Comparison of ENCODE assay signal across 30 cellular contexts in genomic region chr13:67916650-67917049, GRCh38.
"Had no signal": no experiment of that assay in that cellular context is flagged by ENCODE, and none has a peak within 500 bp of the region (broad histone marks: within the 10 kb centered on the region; RNA-seq: fewer than 3 reads in every experiment).

No MANE protein-coding gene starts in this region.

- ATAC-seq: activated T-cell treated with anti-CD3 and anti-CD28 coated beads, Interleukin-2, amount 50 U/mL, for 4 hours; activated T-helper 17 cell treated with anti-CD3 and anti-CD28 coated beads, Interleukin-2, amount 50 U/mL, for 72 hours; effector memory CD8-positive, alpha-beta T cell; gastroesophageal sphincter; heart right ventricle; WTC11 had no signal

- DNase-seq: activated CD4-positive, alpha-beta memory T cell treated with anti-CD3 and anti-CD28 coated beads, Interleukin-2, amount 10 ng/mL, durations not matched to agents 7 days and 5 days; activated CD4-positive, alpha-beta T cell treated with anti-CD3 and anti-CD28 coated beads for 1 hour; activated CD4-positive, alpha-beta T cell treated with anti-CD3 and anti-CD28 coated beads for 4 hours; activated CD4-positive, alpha-beta T cell treated with anti-CD3 and anti-CD28 coated beads, Interleukin-2, amount 10 ng/mL, durations not matched to agents 7 days and 5 days; activated CD4-positive, alpha-beta T cell treated with anti-CD3 and anti-CD28 coated beads, Interleukin-2, amount 50 U/mL, for 4 hours; activated CD8-positive, alpha-beta memory T cell treated with anti-CD3 and anti-CD28 coated beads, Interleukin-2, amount 50 U/mL, for 48 hours; activated effector memory CD4-positive, alpha-beta T cell treated with Interleukin-2 at 50 U/mL for 16 hours; activated gamma-delta T cell treated with Interleukin-2 at 50 U/mL for 16 hours; activated naive CD4-positive, alpha-beta T cell treated with anti-CD3 and anti-CD28 coated beads, Interleukin-2, amount 50 U/mL, for 16 hours; activated naive CD4-positive, alpha-beta T cell treated with Interleukin-2 at 50 U/mL for 16 hours; activated T-cell treated with anti-CD3 and anti-CD28 coated beads, Interleukin-2, amount 50 U/mL, for 4 hours; amniotic stem cell; anterior cingulate cortex; brain microvascular endothelial cell; cortex of kidney; dermis blood vessel endothelial cell; effector CD4-positive, alpha-beta T cell; effector memory CD8-positive, alpha-beta T cell; esophagus squamous epithelium; foreskin melanocyte; heart right ventricle; T-helper 2 cell had no signal

- H3K4me3 ChIP-seq: esophagus squamous epithelium, gastroesophageal sphincter, heart right ventricle had no signal

- FAIRE-seq: astrocyte, bronchial epithelial cell, TTC549 had no signal

- H3K36me3 ChIP-seq: brain microvascular endothelial cell, esophagus squamous epithelium, gastroesophageal sphincter, heart right ventricle had no signal

- H3K4me1 ChIP-seq: esophagus squamous epithelium, gastroesophageal sphincter, heart right ventricle had no signal

- H3K27ac ChIP-seq: brain microvascular endothelial cell, epithelial cell of prostate, esophagus squamous epithelium, gastroesophageal sphincter, heart right ventricle, VCaP had no signal

- H3K27me3 ChIP-seq: brain microvascular endothelial cell, esophagus squamous epithelium, gastroesophageal sphincter, heart right ventricle had no signal
